Comparison of ENCODE assay signal across 8 cellular contexts in the genomic region with DNA sequence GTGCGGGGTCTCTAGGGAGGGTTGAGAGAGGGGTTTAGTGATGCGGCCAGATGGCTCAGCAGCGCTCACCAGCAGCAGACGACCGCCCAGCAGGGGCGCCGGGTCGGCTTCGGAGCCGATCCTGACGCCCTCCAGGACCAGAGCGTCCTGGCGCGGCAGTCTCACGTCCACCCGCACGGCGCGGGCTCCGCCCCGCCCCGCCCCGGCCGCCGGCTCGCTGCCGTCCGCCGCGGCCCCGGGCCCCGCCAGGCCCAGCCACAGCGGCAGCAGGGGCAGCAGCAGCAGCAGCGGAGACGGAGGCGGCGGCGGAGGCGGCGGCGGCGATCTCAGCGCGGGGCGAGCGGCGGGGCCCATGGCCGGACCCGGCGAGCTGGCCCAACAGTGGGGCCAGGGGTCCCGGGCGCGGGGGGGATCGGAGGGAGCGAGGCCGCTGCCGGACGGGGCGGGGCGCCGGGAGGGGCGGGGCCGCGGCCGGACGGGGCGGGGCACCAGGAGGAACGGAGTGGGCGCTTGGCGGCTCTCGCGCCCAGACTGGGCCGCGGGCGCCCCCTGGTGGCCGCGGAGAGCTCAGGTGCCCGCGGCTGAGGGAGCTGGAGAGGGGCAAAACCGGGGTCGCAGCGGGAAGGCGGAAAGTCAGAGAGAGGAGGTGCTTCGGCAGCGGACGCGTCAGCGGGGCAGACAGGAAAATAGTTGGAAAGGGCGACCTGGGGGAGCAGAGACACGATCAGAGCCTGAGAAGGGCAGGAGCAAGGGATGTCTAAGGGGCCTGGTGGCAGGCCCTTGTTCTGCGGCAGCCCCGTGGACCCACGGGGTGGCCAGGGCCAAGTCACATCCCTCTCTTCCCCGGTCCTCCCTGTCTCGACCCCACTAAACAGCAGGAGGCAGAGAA. TPM values are rescaled to one million over a fixed set of nuclear protein-coding genes. Genes with fewer than 3 reads are reported as not detected.
A peak's percentile ranks its signal among the peaks of the same experiment; 100 is the strongest.
DNase-seq lines count a peak whose midpoint lies in the region; ATAC-seq and TF ChIP-seq lines count a peak whose summit lies in the region.

A gene (minus strand): TSS at position 452 of the 889 bp plus-strand sequence. CDS start 98 bp downstream, at position 354.

- peaks cover 18% of the 10 kb centered on the region for H3K4me1 Mint-ChIP-seq in Calu3 (ENCODE audit: low read depth, unreplicated experiment)
- H3K4me1 Mint-ChIP-seq in activated naive CD4-positive, alpha-beta T cell treated with anti-CD3 and anti-CD28 coated beads for 36 hours (ENCODE audit: low read depth) = peaks cover 13% of the 10 kb centered on the region

- WGBS in gastroesophageal sphincter (ENCODE audit: low coverage in 1 of 2), 2 donors = 0% methylated on average over 7 of the region's 95 CpGs; no CpG with 5 or more reads in 1 of the 2 donors

- BruUV-seq in Calu3 (replicated peaks; lab: Mats Ljungman, UMichigan) = TSS peak; percentile 45

- H3K27ac Mint-ChIP-seq in Calu3 (ENCODE audit: unreplicated experiment) = peak within 1 kb of the TSS; percentile 71
- H3K27ac Mint-ChIP-seq in activated naive CD4-positive, alpha-beta T cell treated with anti-CD3 and anti-CD28 coated beads for 36 hours = no peak within 1 kb of the TSS

- in situ Hi-C loops in SK-MEL-5 (cut with HindIII; ENCODE audit: low pct_unique_long_range_greater_than_20kb, low sequenced_read_pairs) = loop anchor here (25.0 kb wide), 1 partner anchor 100 kb away; a partner anchor contains a TSS

- H3K4me3 Mint-ChIP-seq in Calu3 (ENCODE audit: low read depth, unreplicated experiment) = peak within 1 kb of the TSS; percentile 77
- peak within 1 kb of the TSS; percentile 74 for H3K4me3 Mint-ChIP-seq in activated naive CD4-positive, alpha-beta T cell treated with anti-CD3 and anti-CD28 coated beads for 36 hours

- no peak for TF ChIP-seq EP300 in gastroesophageal sphincter (IDR thresholded peaks at IDR 0.05)

- H3K4me3 ChIP-seq in Jurkat, Clone E6-1 (ENCODE audit: low read length) = peak within 1 kb of the TSS; percentile 50
- peak within 1 kb of the TSS; percentile 55 to 65 for H3K4me3 ChIP-seq in gastroesophageal sphincter

- intact Hi-C loops in Calu3 (cut with micrococcal nuclease; ENCODE audit: unreplicated experiment) = no loop called here
- intact Hi-C loops in activated naive CD4-positive, alpha-beta T cell treated with anti-CD3 and anti-CD28 coated beads for 36 hours (cut with micrococcal nuclease) = loop anchor here (1.0 to 2.0 kb wide), 4 partner anchors 30 to 278 kb away; a partner anchor contains a TSS

- peak; percentile 92 for TF ChIP-seq CTCF in Calu3 (IDR thresholded peaks at IDR 0.05; ENCODE audit: unreplicated experiment)
- TF ChIP-seq CTCF in gastroesophageal sphincter (IDR thresholded peaks at IDR 0.05) = peak in 3 of 4 experiments; percentile 91 to 97 (median 93)

- CTCF ChIA-PET in Calu3 (lab: Charles Lee) = interaction anchor here (0.6 to 1.4 kb wide), 10 partner anchors 10 to 279 kb away, joined by 3 to 26 read pairs (median 5); a partner anchor contains a TSS
- CTCF ChIA-PET in activated naive CD4-positive, alpha-beta T cell treated with anti-CD3 and anti-CD28 coated beads for 36 hours (lab: Charles Lee) = interaction anchor here (0.8 to 14.3 kb wide), 13 partner anchors 9 to 299 kb away, joined by 3 to 287 read pairs (median 4); a partner anchor contains a TSS

- H3K36me3 ChIP-seq in gastroesophageal sphincter = peaks cover 0 to 28% of the 10 kb centered on the region in 2 donors

- H3K9me3 Mint-ChIP-seq in Calu3 (ENCODE audit: low read depth, unreplicated experiment) = no peaks in the 10 kb centered on the region
- no peaks in the 10 kb centered on the region for H3K9me3 Mint-ChIP-seq in activated naive CD4-positive, alpha-beta T cell treated with anti-CD3 and anti-CD28 coated beads for 36 hours

- H3K4me1 ChIP-seq in gastroesophageal sphincter = peaks cover 0 to 20% (median 8%) of the 10 kb centered on the region in 3 donors

- H3K9me3 ChIP-seq in gastroesophageal sphincter = no peaks in the 10 kb centered on the region

- DNase-seq in Calu3 = peak; percentile 93
- peak; percentile 54 for DNase-seq in Jurkat, Clone E6-1 (ENCODE audit: low read depth, low spot score)
- DNase-seq in SK-MEL-5 (ENCODE audit: low read depth, low spot score) = peak; percentile 80
- DNase-seq in activated naive CD4-positive, alpha-beta T cell treated with anti-CD3 and anti-CD28 coated beads for 36 hours = peak; percentile 68
- DNase-seq in nucleus accumbens (lab: John Stamatoyannopoulos, UW) = peak in 54 of 56 donors; percentile 22 to 88 (median 67)
- peak; percentile 84 for DNase-seq in superior temporal gyrus (ENCODE audit: extremely low spot score)

- H3K27me3 Mint-ChIP-seq in Calu3 (ENCODE audit: unreplicated experiment) = no peaks in the 10 kb centered on the region
- H3K27me3 Mint-ChIP-seq in activated naive CD4-positive, alpha-beta T cell treated with anti-CD3 and anti-CD28 coated beads for 36 hours (ENCODE audit: low read depth) = no peaks in the 10 kb centered on the region

- peak in 1 of 2 donors; percentile 17 for TF ChIP-seq POLR2A in gastroesophageal sphincter (IDR thresholded peaks at IDR 0.05)

- H3K36me3 Mint-ChIP-seq in Calu3 (ENCODE audit: insufficient read depth, unreplicated experiment) = peaks cover 30% of the 10 kb centered on the region
- H3K36me3 Mint-ChIP-seq in activated naive CD4-positive, alpha-beta T cell treated with anti-CD3 and anti-CD28 coated beads for 36 hours (ENCODE audit: low read depth) = no peaks in the 10 kb centered on the region

- ATAC-seq in GM21447 (IDR thresholded peaks at IDR 0.05; ENCODE audit: unreplicated experiment) = peak; percentile 70
- ATAC-seq in gastroesophageal sphincter = peak; percentile 96

- H3K27me3 ChIP-seq in gastroesophageal sphincter = no peaks in the 10 kb centered on the region

- H3K27ac ChIP-seq in gastroesophageal sphincter = peak within 1 kb of the TSS; percentile 17 to 94 (median 86)

RNA-seq across cellular contexts. Expression of the gene that starts here (rescaled TPM):
- total RNA-seq in Calu3 (2022) (42.5 and 48.8 TPM in 2 replicates), gastroesophageal sphincter (10 to 100 TPM; 10.2 to 13.5 (median 11.7) TPM)
- 11.1 TPM for polyA plus RNA-seq in Jurkat, Clone E6-1 (2012; ENCODE audit: insufficient read depth, insufficient read length)
- total RNA-seq in SK-MEL-5 (2014; rRNA removed; shearing (Covaris generic)) = 12.2 and 14.2 TPM in 2 replicates
- polyA plus RNA-seq in SK-MEL-5 (2015; cell fraction: cytosol; rRNA removed) = 17.1 and 23.9 TPM in 2 replicates
- 102 and 175 TPM in 2 replicates for polyA plus RNA-seq in SK-MEL-5 (2015; cell fraction: nucleus; rRNA removed)
- total RNA-seq in activated naive CD4-positive, alpha-beta T cell treated with anti-CD3 and anti-CD28 coated beads for 36 hours = 1 to 10 TPM; 2.8 to 3.9 TPM

Comparison
In these comparisons a context has a peak if more than half of its experiments do, and no peak if none do; other contexts are left out.
1. Peak in every context shown above with its lines: DNase-seq, ATAC-seq, H3K4me3 ChIP-seq and H3K27ac ChIP-seq.